In the genomic region with DNA sequence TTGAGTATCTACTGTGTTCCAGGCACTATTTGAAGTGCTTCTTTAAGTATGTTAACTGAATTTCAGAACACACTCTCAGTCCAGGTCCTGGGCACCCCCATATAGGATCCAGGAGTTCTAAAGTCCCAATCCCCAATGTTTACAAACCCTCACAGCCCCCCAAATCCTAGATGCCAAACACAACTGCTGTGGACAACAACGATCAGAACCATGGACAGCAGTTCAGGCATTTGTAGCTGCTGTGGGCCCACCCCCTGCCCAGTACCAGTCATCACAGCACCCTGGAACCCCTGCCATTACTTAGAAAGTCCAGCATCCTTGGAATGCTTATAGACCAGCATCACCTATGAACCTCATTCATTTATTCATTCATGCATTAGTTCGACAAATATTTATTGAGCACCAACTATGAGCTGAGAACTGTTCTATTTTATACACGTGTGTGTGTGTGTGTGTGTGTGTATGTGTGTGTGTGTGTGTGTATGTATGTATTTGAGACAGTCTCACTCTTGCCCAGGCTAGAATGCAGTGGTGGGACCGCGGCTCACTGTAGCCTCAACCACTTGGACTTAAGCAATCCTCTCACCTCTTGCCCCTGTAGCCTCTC, we compare ENCODE assay signal across 12 cellular contexts. TPM values are rescaled to one million over a fixed set of nuclear protein-coding genes. Genes with fewer than 3 reads are reported as not detected.
A peak's percentile ranks its signal among the peaks of the same experiment; 100 is the strongest.
DNase-seq lines count a peak whose midpoint lies in the region; ATAC-seq and TF ChIP-seq lines count a peak whose summit lies in the region.
"Had no signal": no experiment of that assay in that cellular context is flagged by ENCODE, and none has a peak within 500 bp of the region (broad histone marks: within the 10 kb centered on the region; RNA-seq: fewer than 3 reads in every experiment).

No MANE protein-coding gene starts in this region.

- peaks cover 13% of the 10 kb centered on the region for H3K4me1 Mint-ChIP-seq in WTC11
- H3K4me1 Mint-ChIP-seq: CD4-positive, alpha-beta memory T cell had no signal

- H3K36me3 Mint-ChIP-seq in WTC11, result no peaks in the 10 kb centered on the region
- H3K36me3 Mint-ChIP-seq: CD4-positive, alpha-beta memory T cell; naive thymus-derived CD8-positive, alpha-beta T cell had no signal

- peak; percentile 43 for DNase-seq in Caki2 (ENCODE audit: low read depth)
- DNase-seq in HuH-7 (ENCODE audit: low spot score), result peak; percentile 68
- DNase-seq in WTC11 (ENCODE audit: low spot score), result peak; percentile 49
- peak; percentile 82 for DNase-seq in iPS-NIHi7 (ENCODE audit: extremely low spot score)
- no peak for DNase-seq in GM19238 (ENCODE audit: insufficient read length, low spot score)
- no peak for DNase-seq in stimulated activated naive CD4-positive, alpha-beta T cell treated with Interleukin-2 at 50 U/mL for 16 hours (lab: John Stamatoyannopoulos, UW)
- DNase-seq: NCI-H1105; stimulated activated CD4-positive, alpha-beta T cell treated with anti-CD3 and anti-CD28 coated beads, Interleukin-15, amount 100 ng/mL, for 24 hours had no signal

- no peak for TF ChIP-seq CTCF in WTC11 (IDR thresholded peaks at IDR 0.05)

- H3K27me3 Mint-ChIP-seq in WTC11 (ENCODE audit: low read depth), result peaks cover 5% of the 10 kb centered on the region; the same call in 1 of the 2 replicates

- POLR2A ChIA-PET in WTC11 (lab: Charles Lee), result no interaction called here

- no peak overlapping the region for H3K4me3 Mint-ChIP-seq in WTC11
- H3K4me3 Mint-ChIP-seq: CD4-positive, alpha-beta memory T cell; naive thymus-derived CD8-positive, alpha-beta T cell had no signal

- CTCF ChIA-PET in WTC11 (lab: Charles Lee), result interaction anchor here (0.5 to 1.2 kb wide), 7 partner anchors 12 to 191 kb away, joined by 3 to 4 read pairs (median 3); a partner anchor contains a TSS

- in situ Hi-C loops in Caki2 (cut with HindIII; ENCODE audit: low pct_unique_long_range_greater_than_20kb, low sequenced_read_pairs), result no loop called here

- H3K27ac Mint-ChIP-seq in WTC11, result no peak overlapping the region
- H3K27ac Mint-ChIP-seq: CD4-positive, alpha-beta memory T cell; naive thymus-derived CD8-positive, alpha-beta T cell had no signal

- ATAC-seq in WTC11 (no peak), GM19452 (IDR thresholded peaks at IDR 0.05; ENCODE audit: unreplicated experiment) (no peak), HG03521 (IDR thresholded peaks at IDR 0.05; ENCODE audit: unreplicated experiment) (no peak)

- H3K9me3 Mint-ChIP-seq in WTC11, result no peaks in the 10 kb centered on the region
- H3K9me3 Mint-ChIP-seq: CD4-positive, alpha-beta memory T cell; naive thymus-derived CD8-positive, alpha-beta T cell had no signal

TF ChIP-seq in WTC11, 78 proteins besides CTCF, POLR2A, EP300 and RAD21:
- 0 out of 2 replicates have a peak, but pooled peaks have one; percentile 49 for TF ChIP-seq SMAD3 (CRISPR knock-in tag; IDR thresholded peaks at IDR 0.05; ENCODE audit: borderline replicate concordance)
- 0 out of 2 replicates have a peak, but pooled peaks have one; percentile 36 for TF ChIP-seq ZNF232 (CRISPR knock-in tag; IDR thresholded peaks at IDR 0.05)
- no peak for TF ChIP-seq ZNF416 (CRISPR knock-in tag; IDR thresholded peaks at IDR 0.05)
- 0 out of 2 replicates have a peak, but pooled peaks have one; percentile 33 for TF ChIP-seq FOXK1 (CRISPR knock-in tag; IDR thresholded peaks at IDR 0.05)
- TF ChIP-seq TEAD4 (CRISPR knock-in tag; IDR thresholded peaks at IDR 0.05), result 0 out of 2 replicates have a peak, but pooled peaks have one; percentile 75
- TF ChIP-seq, protein P1, sequence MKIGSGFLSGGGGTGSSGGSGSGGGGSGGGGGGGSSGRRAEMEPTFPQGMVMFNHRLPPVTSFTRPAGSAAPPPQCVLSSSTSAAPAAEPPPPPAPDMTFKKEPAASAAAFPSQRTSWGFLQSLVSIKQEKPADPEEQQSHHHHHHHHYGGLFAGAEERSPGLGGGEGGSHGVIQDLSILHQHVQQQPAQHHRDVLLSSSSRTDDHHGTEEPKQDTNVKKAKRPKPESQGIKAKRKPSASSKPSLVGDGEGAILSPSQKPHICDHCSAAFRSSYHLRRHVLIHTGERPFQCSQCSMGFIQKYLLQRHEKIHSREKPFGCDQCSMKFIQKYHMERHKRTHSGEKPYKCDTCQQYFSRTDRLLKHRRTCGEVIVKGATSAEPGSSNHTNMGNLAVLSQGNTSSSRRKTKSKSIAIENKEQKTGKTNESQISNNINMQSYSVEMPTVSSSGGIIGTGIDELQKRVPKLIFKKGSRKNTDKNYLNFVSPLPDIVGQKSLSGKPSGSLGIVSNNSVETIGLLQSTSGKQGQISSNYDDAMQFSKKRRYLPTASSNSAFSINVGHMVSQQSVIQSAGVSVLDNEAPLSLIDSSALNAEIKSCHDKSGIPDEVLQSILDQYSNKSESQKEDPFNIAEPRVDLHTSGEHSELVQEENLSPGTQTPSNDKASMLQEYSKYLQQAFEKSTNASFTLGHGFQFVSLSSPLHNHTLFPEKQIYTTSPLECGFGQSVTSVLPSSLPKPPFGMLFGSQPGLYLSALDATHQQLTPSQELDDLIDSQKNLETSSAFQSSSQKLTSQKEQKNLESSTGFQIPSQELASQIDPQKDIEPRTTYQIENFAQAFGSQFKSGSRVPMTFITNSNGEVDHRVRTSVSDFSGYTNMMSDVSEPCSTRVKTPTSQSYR (CRISPR knock-in tag; IDR thresholded peaks at IDR 0.05), result peak; percentile 20; the same call in 1 of the 2 replicates
- peak; percentile 40; the same call in 1 of the 2 replicates for TF ChIP-seq TEAD1 (CRISPR knock-in tag; IDR thresholded peaks at IDR 0.05)
- TF ChIP-seq SMAD4 (CRISPR knock-in tag; IDR thresholded peaks at IDR 0.05), result peak; percentile 47; the same call in 1 of the 2 replicates
- peak; percentile 88; the same call in 1 of the 2 replicates for TF ChIP-seq JUN (CRISPR knock-in tag; IDR thresholded peaks at IDR 0.05)
- TF ChIP-seq, protein P2, sequence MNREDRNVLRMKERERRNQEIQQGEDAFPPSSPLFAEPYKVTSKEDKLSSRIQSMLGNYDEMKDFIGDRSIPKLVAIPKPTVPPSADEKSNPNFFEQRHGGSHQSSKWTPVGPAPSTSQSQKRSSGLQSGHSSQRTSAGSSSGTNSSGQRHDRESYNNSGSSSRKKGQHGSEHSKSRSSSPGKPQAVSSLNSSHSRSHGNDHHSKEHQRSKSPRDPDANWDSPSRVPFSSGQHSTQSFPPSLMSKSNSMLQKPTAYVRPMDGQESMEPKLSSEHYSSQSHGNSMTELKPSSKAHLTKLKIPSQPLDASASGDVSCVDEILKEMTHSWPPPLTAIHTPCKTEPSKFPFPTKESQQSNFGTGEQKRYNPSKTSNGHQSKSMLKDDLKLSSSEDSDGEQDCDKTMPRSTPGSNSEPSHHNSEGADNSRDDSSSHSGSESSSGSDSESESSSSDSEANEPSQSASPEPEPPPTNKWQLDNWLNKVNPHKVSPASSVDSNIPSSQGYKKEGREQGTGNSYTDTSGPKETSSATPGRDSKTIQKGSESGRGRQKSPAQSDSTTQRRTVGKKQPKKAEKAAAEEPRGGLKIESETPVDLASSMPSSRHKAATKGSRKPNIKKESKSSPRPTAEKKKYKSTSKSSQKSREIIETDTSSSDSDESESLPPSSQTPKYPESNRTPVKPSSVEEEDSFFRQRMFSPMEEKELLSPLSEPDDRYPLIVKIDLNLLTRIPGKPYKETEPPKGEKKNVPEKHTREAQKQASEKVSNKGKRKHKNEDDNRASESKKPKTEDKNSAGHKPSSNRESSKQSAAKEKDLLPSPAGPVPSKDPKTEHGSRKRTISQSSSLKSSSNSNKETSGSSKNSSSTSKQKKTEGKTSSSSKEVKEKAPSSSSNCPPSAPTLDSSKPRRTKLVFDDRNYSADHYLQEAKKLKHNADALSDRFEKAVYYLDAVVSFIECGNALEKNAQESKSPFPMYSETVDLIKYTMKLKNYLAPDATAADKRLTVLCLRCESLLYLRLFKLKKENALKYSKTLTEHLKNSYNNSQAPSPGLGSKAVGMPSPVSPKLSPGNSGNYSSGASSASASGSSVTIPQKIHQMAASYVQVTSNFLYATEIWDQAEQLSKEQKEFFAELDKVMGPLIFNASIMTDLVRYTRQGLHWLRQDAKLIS (CRISPR knock-in tag; IDR thresholded peaks at IDR 0.05; ENCODE audit: borderline replicate concordance), result no peak
- TF ChIP-seq, protein P3, sequence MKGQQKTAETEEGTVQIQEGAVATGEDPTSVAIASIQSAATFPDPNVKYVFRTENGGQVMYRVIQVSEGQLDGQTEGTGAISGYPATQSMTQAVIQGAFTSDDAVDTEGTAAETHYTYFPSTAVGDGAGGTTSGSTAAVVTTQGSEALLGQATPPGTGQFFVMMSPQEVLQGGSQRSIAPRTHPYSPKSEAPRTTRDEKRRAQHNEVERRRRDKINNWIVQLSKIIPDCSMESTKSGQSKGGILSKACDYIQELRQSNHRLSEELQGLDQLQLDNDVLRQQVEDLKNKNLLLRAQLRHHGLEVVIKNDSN (CRISPR knock-in tag; IDR thresholded peaks at IDR 0.05), result peak; percentile 50; the same call in 1 of the 2 replicates
- TF ChIP-seq NR2C2 (CRISPR knock-in tag; IDR thresholded peaks at IDR 0.05), result no peak

RNA-seq across cellular contexts. Expression of a gene that starts 19.3 kb away (rescaled TPM):
- 54.3 and 64.8 TPM in 2 replicates for total RNA-seq in Caki2 (2014; rRNA removed; shearing (Covaris generic); ENCODE audit: low replicate concordance)
- total RNA-seq in WTC11 (2021), result 19.5 to 20.8 TPM (median 20.4 TPM) in 3 replicates

RNA-seq across cellular contexts. Expression of a gene that starts 32.9 kb away (rescaled TPM):
- total RNA-seq in Caki2 (2014; rRNA removed; shearing (Covaris generic); ENCODE audit: low replicate concordance), result 1.4 TPM in 1 of 2 replicates, not detected in the other
- 17.6 to 28.5 TPM (median 27.9 TPM) in 3 replicates for total RNA-seq in WTC11 (2021)

RNA-seq across cellular contexts. Expression of a gene that starts 38.3 kb away (rescaled TPM):
- total RNA-seq in Caki2 (2014; rRNA removed; shearing (Covaris generic); ENCODE audit: low replicate concordance), result 41.7 and 47.3 TPM in 2 replicates
- 28.1 to 35.1 TPM (median 31.9 TPM) in 3 replicates for total RNA-seq in WTC11 (2021)

RNA-seq across cellular contexts. Expression of a gene that starts 39.5 kb away (rescaled TPM):
- 4.4 and 9.7 TPM in 2 replicates for total RNA-seq in Caki2 (2014; rRNA removed; shearing (Covaris generic); ENCODE audit: low replicate concordance)
- total RNA-seq in WTC11 (2021), result 20.6 to 26.4 TPM (median 24.8 TPM) in 3 replicates

RNA-seq across cellular contexts. Expression of a gene that starts 57.0 kb away (rescaled TPM):
- total RNA-seq in Caki2 (2014; rRNA removed; shearing (Covaris generic); ENCODE audit: low replicate concordance), result 1.1 and 2.3 TPM in 2 replicates
- 16.2 to 19.4 TPM (median 17.9 TPM) in 3 replicates for total RNA-seq in WTC11 (2021)

Comparison
In these comparisons a context has a peak if more than half of its experiments do, and no peak if none do; other contexts are left out.
1. DNase-seq: peak in Caki2 (single experiment), HuH-7 (single experiment), WTC11 (single experiment) and iPS-NIHi7 (single experiment); none in GM19238 (single experiment) and stimulated activated naive CD4-positive, alpha-beta T cell treated with Interleukin-2 at 50 U/mL for 16 hours (single experiment).